8 cellular contexts compared by ENCODE assay signal in genomic region chr9:35660966-35661413, GRCh38. TPM values are rescaled to one million over a fixed set of nuclear protein-coding genes. Genes with fewer than 3 reads are reported as not detected.
DNase-seq lines count a peak whose midpoint lies in the region; ATAC-seq, FAIRE-seq and TF ChIP-seq lines count a peak whose summit lies in the region.

No MANE protein-coding gene starts in this region.

- peak; percentile 61 to 82 (median 63) for TF ChIP-seq CTCF in esophagus muscularis mucosa (IDR thresholded peaks at IDR 0.05)

- intact Hi-C loops in esophagus muscularis mucosa (cut with DNase I): no loop called here

- H3K9me3 ChIP-seq in esophagus muscularis mucosa: no peaks in the 10 kb centered on the region

- no peak overlapping the region for H3K9ac ChIP-seq in rectal smooth muscle tissue (ENCODE audit: low read length)

- H3K4me1 ChIP-seq in esophagus muscularis mucosa (peaks cover 60 to 87% (median 85%) of the 10 kb centered on the region in 4 donors), rectal smooth muscle tissue (ENCODE audit: control insufficient read depth, insufficient read depth, low read length) (peaks cover 32% of the 10 kb centered on the region)

- H3K27me3 ChIP-seq in esophagus muscularis mucosa (no peaks in the 10 kb centered on the region), rectal smooth muscle tissue (ENCODE audit: control insufficient read depth, insufficient read depth, low read length) (no peaks in the 10 kb centered on the region)

- no peak for TF ChIP-seq POLR2A in esophagus muscularis mucosa (IDR thresholded peaks at IDR 0.05; ENCODE audit: low read depth)
- no peak for TF ChIP-seq POLR2A in H54 (IDR thresholded peaks at IDR 0.05; ENCODE audit: low read depth, low read length)

- no peak for FAIRE-seq in H54 (lab: Jason Lieb, UNC)

- H3K4me3 ChIP-seq in esophagus muscularis mucosa (peak overlapping the region; percentile 68 to 97 (median 82)), rectal smooth muscle tissue (ENCODE audit: low read length) (no peak overlapping the region)

- in situ Hi-C loops in G401 (cut with HindIII; ENCODE audit: low sequenced_read_pairs): no loop called here

- TF ChIP-seq EP300 in esophagus muscularis mucosa (IDR thresholded peaks at IDR 0.05): no peak

- 57% methylated on average over 7 of the region's 9 CpGs for WGBS in esophagus muscularis mucosa

- DNase-seq in G401 (ENCODE audit: low spot score): peak; percentile 90
- DNase-seq in OCI-M1 (lab: John Stamatoyannopoulos, UW): peak; percentile 33
- DNase-seq in esophagus muscularis mucosa (ENCODE audit: extremely low spot score): no peak
- no peak for DNase-seq in H54 (ENCODE audit: insufficient read length, low spot score)
- DNase-seq in epidermal melanocyte (ENCODE audit: insufficient read length, low spot score): no peak
- no peak for DNase-seq in AG08395 (ENCODE audit: low spot score)

- no peak for ATAC-seq in HG03135 (IDR thresholded peaks at IDR 0.05; ENCODE audit: unreplicated experiment)

- H3K36me3 ChIP-seq in esophagus muscularis mucosa (peaks cover 0 to 20% (median 9%) of the 10 kb centered on the region in 4 donors), rectal smooth muscle tissue (ENCODE audit: control insufficient read depth, insufficient read depth, low read length) (no peaks in the 10 kb centered on the region)

- H3K27ac ChIP-seq in esophagus muscularis mucosa (replicated peaks in 1 of 4) (peak overlapping the region; percentile 95 to 99 (median 98)), rectal smooth muscle tissue (ENCODE audit: low read depth, low read length) (peak overlapping the region; percentile 99)

RNA-seq across cellular contexts. Expression of gene CCDC107, which starts 2.9 kb away (rescaled TPM):
- 7.6 and 19.3 TPM in 2 replicates for total RNA-seq in G401 (2014; rRNA removed; shearing (Covaris generic))
- total RNA-seq in esophagus muscularis mucosa: 100 to 1,000 TPM in 2 of 4 donors, 10 to 100 TPM in 2; 68.4 to 117 (median 104) TPM

RNA-seq across cellular contexts. Expression of gene RMRP, which starts 3.2 kb away (rescaled TPM):
- total RNA-seq in G401 (2014; rRNA removed; shearing (Covaris generic)): 4,372 and 15,582 TPM in 2 replicates
- 1,000 to 10,000 TPM; 1,899 to 6,162 (median 2,510) TPM for total RNA-seq in esophagus muscularis mucosa

RNA-seq across cellular contexts. Expression of gene ARHGEF39, which starts 4.0 kb away (rescaled TPM):
- 12.3 and 12.4 TPM in 2 replicates for total RNA-seq in G401 (2014; rRNA removed; shearing (Covaris generic))
- total RNA-seq in esophagus muscularis mucosa: 1 to 10 TPM; 1.3 to 3.3 (median 1.7) TPM

RNA-seq across cellular contexts. Expression of gene SIT1, which starts 10.3 kb away (rescaled TPM):
- not detected in 2 replicates for total RNA-seq in G401 (2014; rRNA removed; shearing (Covaris generic))
- total RNA-seq in esophagus muscularis mucosa: under 1 TPM in 3 of 4 donors, not detected in 1; 0.40 to 0.83 (median 0.83) TPM

RNA-seq across cellular contexts. Expression of gene CA9, which starts 12.7 kb away (rescaled TPM):
- 0.86 TPM in 1 of 2 replicates, not detected in the other for total RNA-seq in G401 (2014; rRNA removed; shearing (Covaris generic))
- total RNA-seq in esophagus muscularis mucosa: 1 to 10 TPM in 1 of 4 donors, not detected in 3; 2.2 TPM

Comparison
In these comparisons a context has a peak if more than half of its experiments do, and no peak if none do; other contexts are left out.
1. DNase-seq: peak in G401 (single experiment) and OCI-M1 (single experiment); none in esophagus muscularis mucosa (single experiment), H54 (single experiment), epidermal melanocyte (single experiment) and AG08395 (single experiment).